Comparison of ENCODE assay signal across 11 cellular contexts in the genomic region with DNA sequence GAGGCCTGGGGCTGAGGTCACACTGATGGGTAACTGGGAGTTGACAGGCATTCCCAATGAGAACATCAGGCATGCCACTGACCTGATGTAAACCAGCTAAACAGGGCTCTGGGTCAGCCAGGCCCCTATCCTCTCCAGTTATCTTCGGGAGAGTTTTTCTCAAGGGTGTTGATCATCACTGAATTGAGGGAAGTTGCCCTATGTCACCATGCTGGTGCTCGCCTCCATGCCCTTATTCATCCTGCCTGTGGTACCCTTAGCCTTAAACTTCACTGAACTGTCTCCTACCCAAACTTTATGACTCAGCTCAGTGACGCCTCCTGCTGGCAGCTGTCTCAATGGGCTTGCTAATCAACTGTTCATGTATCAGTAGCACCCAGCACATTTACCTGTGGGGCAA.
DNase-seq lines count a peak whose midpoint lies in the region; ATAC-seq, FAIRE-seq and TF ChIP-seq lines count a peak whose summit lies in the region.
"Had no signal": no experiment of that assay in that cellular context is flagged by ENCODE, and none has a peak within 500 bp of the region (broad histone marks: within the 10 kb centered on the region; RNA-seq: fewer than 3 reads in every experiment).

No MANE protein-coding gene starts in this region.

- intact Hi-C loops in Caco-2 (cut with micrococcal nuclease; ENCODE audit: unreplicated experiment) = no loop called here

- TF ChIP-seq POLR2A in A549 (IDR thresholded peaks at IDR 0.05; ENCODE audit: low read length) = no peak

- CTCF ChIA-PET in A549 (lab: Yijun Ruan, JAX) = interaction anchor here (1.0 kb wide), 1 partner anchor 11 kb away, joined by 3 read pairs; no protein-coding TSS in a partner anchor
- CTCF ChIA-PET in activated CD4-positive, alpha-beta T cell treated with anti-CD3 and anti-CD28 coated beads, Interleukin-2, amount 10 ng/mL, durations not matched to agents 7 days and 5 days (lab: Charles Lee) = interaction anchor here (0.6 kb wide), 1 partner anchor 1099 kb away, joined by 3 read pairs; no protein-coding TSS in a partner anchor
- CTCF ChIA-PET in Caco-2 (lab: Charles Lee) = no interaction called here

- no peak overlapping the region for H3K27ac ChIP-seq in A549
- H3K27ac ChIP-seq: HL-60 had no signal

- no peaks in the 10 kb centered on the region for H3K27me3 ChIP-seq in Caco-2 (replicated peaks; ENCODE audit: control insufficient read depth, insufficient read depth, low read length)

- TF ChIP-seq CTCF in A549 (IDR thresholded peaks at IDR 0.05) (0 out of 3 replicates have a peak, but pooled peaks have one; percentile 7), GM13977 (IDR thresholded peaks at IDR 0.05; ENCODE audit: extremely low read depth, insufficient read depth, missing control alignments) (peak; percentile 46), Caco-2 (IDR thresholded peaks at IDR 0.05; ENCODE audit: insufficient read depth in 1 of 2, low read depth in 1 of 2, low read length in 1 of 2, severe bottlenecking in 1 of 2, unreplicated experiment in 1 of 2) (no peak)

- POLR2A ChIA-PET in A549 (lab: Yijun Ruan, JAX) = no interaction called here
- POLR2A ChIA-PET in activated CD4-positive, alpha-beta T cell treated with anti-CD3 and anti-CD28 coated beads, Interleukin-2, amount 10 ng/mL, durations not matched to agents 7 days and 5 days (lab: Charles Lee) = no interaction called here
- POLR2A ChIA-PET in Caco-2 (lab: Charles Lee) = no interaction called here

- FAIRE-seq in A549 (lab: Jason Lieb, UNC) = no peak

- H3K36me3 Mint-ChIP-seq in activated CD4-positive, alpha-beta T cell treated with anti-CD3 and anti-CD28 coated beads, Interleukin-2, amount 10 ng/mL, durations not matched to agents 7 days and 5 days (ENCODE audit: low read depth) = no peaks in the 10 kb centered on the region
- no peaks in the 10 kb centered on the region for H3K36me3 Mint-ChIP-seq in Caco-2 (ENCODE audit: insufficient read depth, unreplicated experiment)

- BruUV-seq in Caco-2 (replicated peaks; lab: Mats Ljungman, UMichigan) = no TSS peak

- H3K27me3 Mint-ChIP-seq in activated CD4-positive, alpha-beta T cell treated with anti-CD3 and anti-CD28 coated beads, Interleukin-2, amount 10 ng/mL, durations not matched to agents 7 days and 5 days = peaks cover 3% of the 10 kb centered on the region
- H3K27me3 Mint-ChIP-seq in Caco-2 (ENCODE audit: insufficient read depth, unreplicated experiment) = peaks cover 4% of the 10 kb centered on the region

- H3K9me3 ChIP-seq in A549 = no peaks in the 10 kb centered on the region
- H3K9me3 ChIP-seq in Caco-2 = peaks cover 10% of the 10 kb centered on the region; the same call in 1 of the 2 replicates

- in situ Hi-C loops in GM13977 (cut with MboI; ENCODE audit: low pct_unique_long_range_greater_than_20kb, low sequenced_read_pairs, unreplicated experiment) = no loop called here

- no peak overlapping the region for H3K4me3 Mint-ChIP-seq in activated CD4-positive, alpha-beta T cell treated with anti-CD3 and anti-CD28 coated beads, Interleukin-2, amount 10 ng/mL, durations not matched to agents 7 days and 5 days
- H3K4me3 Mint-ChIP-seq in Caco-2 (ENCODE audit: unreplicated experiment) = no peak overlapping the region

- 0 out of 5 replicates have a peak, but pooled peaks of 1 of the 2 experiments have one; percentile 20 for TF ChIP-seq RAD21 in A549 (conservative IDR thresholded peaks at IDR 0.05 in 1 of 2, IDR thresholded peaks at IDR 0.05 in 1 of 2)

- no peak overlapping the region for H3K27ac Mint-ChIP-seq in activated CD4-positive, alpha-beta T cell treated with anti-CD3 and anti-CD28 coated beads, Interleukin-2, amount 10 ng/mL, durations not matched to agents 7 days and 5 days
- H3K27ac Mint-ChIP-seq in Caco-2 (ENCODE audit: unreplicated experiment) = no peak overlapping the region

- H3K4me2 ChIP-seq in A549 = no peak overlapping the region

- H3K4me3 ChIP-seq in A549 (no peak overlapping the region), Caco-2 (ENCODE audit: low read depth, low read length) (no peak overlapping the region)
- H3K4me3 ChIP-seq: lung had no signal

- H3K4me1 ChIP-seq in A549 = no peaks in the 10 kb centered on the region
- peaks cover 16% of the 10 kb centered on the region for H3K4me1 ChIP-seq in Caco-2

- H3K36me3 ChIP-seq in Caco-2 (ENCODE audit: control insufficient read depth, insufficient read depth, low read length) = no peaks in the 10 kb centered on the region

- no peaks in the 10 kb centered on the region for H3K4me1 Mint-ChIP-seq in activated CD4-positive, alpha-beta T cell treated with anti-CD3 and anti-CD28 coated beads, Interleukin-2, amount 10 ng/mL, durations not matched to agents 7 days and 5 days
- H3K4me1 Mint-ChIP-seq in Caco-2 (ENCODE audit: low read depth, unreplicated experiment) = peaks cover 12% of the 10 kb centered on the region

- TF ChIP-seq EP300 in A549 (IDR thresholded peaks at IDR 0.05) = no peak

- peak in 1 of 2 experiments; percentile 14 for DNase-seq in A549 (ENCODE audit: low read depth in 1 of 2, low spot score in 1 of 2)
- DNase-seq in GM13977 (ENCODE audit: low spot score) = no peak
- DNase-seq in activated CD4-positive, alpha-beta T cell treated with anti-CD3 and anti-CD28 coated beads, Interleukin-2, amount 10 ng/mL, durations not matched to agents 7 days and 5 days = peak; percentile 17
- peak; percentile 77 for DNase-seq in islet precursor cell
- DNase-seq in Caco-2 = no peak
- no peak for DNase-seq in SIG-M5 treated with dmso at 0.1 percent for 504 hours (lab: John Stamatoyannopoulos, UW; ENCODE audit: unreplicated experiment)
- DNase-seq: activated CD8-positive, alpha-beta memory T cell treated with anti-CD3 and anti-CD28 coated beads, Interleukin-2, amount 50 U/mL, for 4 hours had no signal

- ATAC-seq in A549 (no peak), HG03565 (IDR thresholded peaks at IDR 0.05; ENCODE audit: unreplicated experiment) (no peak), GM18519 (IDR thresholded peaks at IDR 0.05; ENCODE audit: low FRiP score, unreplicated experiment) (no peak)

- H3K9me3 Mint-ChIP-seq in activated CD4-positive, alpha-beta T cell treated with anti-CD3 and anti-CD28 coated beads, Interleukin-2, amount 10 ng/mL, durations not matched to agents 7 days and 5 days = no peaks in the 10 kb centered on the region
- peaks cover 10% of the 10 kb centered on the region for H3K9me3 Mint-ChIP-seq in Caco-2 (ENCODE audit: unreplicated experiment)

- WGBS in A549 (ENCODE audit: missing lambda C conversion rate) = 0% methylated on average over 3 of the region's 3 CpGs

TF ChIP-seq in A549, 52 proteins besides CTCF, POLR2A, EP300 and RAD21:
- TF ChIP-seq, protein P1, sequence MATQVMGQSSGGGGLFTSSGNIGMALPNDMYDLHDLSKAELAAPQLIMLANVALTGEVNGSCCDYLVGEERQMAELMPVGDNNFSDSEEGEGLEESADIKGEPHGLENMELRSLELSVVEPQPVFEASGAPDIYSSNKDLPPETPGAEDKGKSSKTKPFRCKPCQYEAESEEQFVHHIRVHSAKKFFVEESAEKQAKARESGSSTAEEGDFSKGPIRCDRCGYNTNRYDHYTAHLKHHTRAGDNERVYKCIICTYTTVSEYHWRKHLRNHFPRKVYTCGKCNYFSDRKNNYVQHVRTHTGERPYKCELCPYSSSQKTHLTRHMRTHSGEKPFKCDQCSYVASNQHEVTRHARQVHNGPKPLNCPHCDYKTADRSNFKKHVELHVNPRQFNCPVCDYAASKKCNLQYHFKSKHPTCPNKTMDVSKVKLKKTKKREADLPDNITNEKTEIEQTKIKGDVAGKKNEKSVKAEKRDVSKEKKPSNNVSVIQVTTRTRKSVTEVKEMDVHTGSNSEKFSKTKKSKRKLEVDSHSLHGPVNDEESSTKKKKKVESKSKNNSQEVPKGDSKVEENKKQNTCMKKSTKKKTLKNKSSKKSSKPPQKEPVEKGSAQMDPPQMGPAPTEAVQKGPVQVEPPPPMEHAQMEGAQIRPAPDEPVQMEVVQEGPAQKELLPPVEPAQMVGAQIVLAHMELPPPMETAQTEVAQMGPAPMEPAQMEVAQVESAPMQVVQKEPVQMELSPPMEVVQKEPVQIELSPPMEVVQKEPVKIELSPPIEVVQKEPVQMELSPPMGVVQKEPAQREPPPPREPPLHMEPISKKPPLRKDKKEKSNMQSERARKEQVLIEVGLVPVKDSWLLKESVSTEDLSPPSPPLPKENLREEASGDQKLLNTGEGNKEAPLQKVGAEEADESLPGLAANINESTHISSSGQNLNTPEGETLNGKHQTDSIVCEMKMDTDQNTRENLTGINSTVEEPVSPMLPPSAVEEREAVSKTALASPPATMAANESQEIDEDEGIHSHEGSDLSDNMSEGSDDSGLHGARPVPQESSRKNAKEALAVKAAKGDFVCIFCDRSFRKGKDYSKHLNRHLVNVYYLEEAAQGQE (IDR thresholded peaks at IDR 0.05) = no peak
- TF ChIP-seq ZFP36 (IDR thresholded peaks at IDR 0.05; ENCODE audit: borderline replicate concordance, partially characterized antibody) (no peak), MYC (IDR thresholded peaks at IDR 0.05; ENCODE audit: borderline replicate concordance, low read length) (no peak), RFX5 (IDR thresholded peaks at IDR 0.05) (no peak), RARB (CRISPR knock-in tag; IDR thresholded peaks at IDR 0.05) (no peak), TFCP2L1 (CRISPR knock-in tag; IDR thresholded peaks at IDR 0.05) (no peak), HOXA7 (CRISPR knock-in tag; IDR thresholded peaks at IDR 0.05) (no peak), KDM1A (IDR thresholded peaks at IDR 0.05; ENCODE audit: low read depth) (no peak), FOSL2 (IDR thresholded peaks at IDR 0.05) (no peak), FOSL2 (CRISPR knock-in tag; IDR thresholded peaks at IDR 0.05) (no peak)
- TF ChIP-seq, protein P2, sequence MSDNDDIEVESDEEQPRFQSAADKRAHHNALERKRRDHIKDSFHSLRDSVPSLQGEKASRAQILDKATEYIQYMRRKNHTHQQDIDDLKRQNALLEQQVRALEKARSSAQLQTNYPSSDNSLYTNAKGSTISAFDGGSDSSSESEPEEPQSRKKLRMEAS (IDR thresholded peaks at IDR 0.05) = no peak
TF ChIP-seq in A549: peak in this region for 0.

Comparison
In these comparisons a context has a peak if more than half of its experiments do, and no peak if none do; other contexts are left out.
1. DNase-seq: peak in activated CD4-positive, alpha-beta T cell treated with anti-CD3 and anti-CD28 coated beads, Interleukin-2, amount 10 ng/mL, durations not matched to agents 7 days and 5 days (single experiment) and islet precursor cell (single experiment); none in GM13977 (single experiment), Caco-2 (0 of 2) and SIG-M5 treated with dmso at 0.1 percent for 504 hours (single experiment).
2. CTCF ChIP-seq: peak in A549 (single experiment) and GM13977 (single experiment); none in Caco-2 (0 of 2).